1 cellular context compared by ENCODE assay signal in genomic region chr17:30299000-30299399, GRCh38.
TF ChIP-seq lines count a peak whose summit lies in the region.

No MANE protein-coding gene starts in this region.

TF ChIP-seq in HepG2, 621 proteins besides CTCF, POLR2A, EP300 and RAD21:
- no peak for TF ChIP-seq SETDB1 (CRISPR knock-in tag; IDR thresholded peaks at IDR 0.05; ENCODE audit: borderline replicate concordance)
- peak; percentile 23; the same call in 1 of the 2 replicates for TF ChIP-seq SMC3 (IDR thresholded peaks at IDR 0.05; ENCODE audit: low read length)
- TF ChIP-seq STAG1 (CRISPR knock-in tag; IDR thresholded peaks at IDR 0.05), result peak; percentile 41; the same call in 1 of the 2 replicates
- no peak for TF ChIP-seq KDM3A (CRISPR knock-in tag; IDR thresholded peaks at IDR 0.05; ENCODE audit: low read depth)
- no peak for TF ChIP-seq CBX1 (IDR thresholded peaks at IDR 0.05; ENCODE audit: low read depth)
TF ChIP-seq in HepG2: peak in this region for 2.
